4 cellular contexts compared by ENCODE assay signal in genomic region chr4:94293981-94294380, GRCh38. TPM values are rescaled to one million over a fixed set of nuclear protein-coding genes. Genes with fewer than 3 reads are reported as not detected.
"Had no signal": no experiment of that assay in that cellular context is flagged by ENCODE, and none has a peak within 500 bp of the region (broad histone marks: within the 10 kb centered on the region; RNA-seq: fewer than 3 reads in every experiment).

No MANE protein-coding gene starts in this region.

RNA-seq across cellular contexts. Expression of gene HPGDS, which starts 48.7 kb away (rescaled TPM):
- total RNA-seq: M059J, PC-3, SJSA1 had no signal
- polyA plus RNA-seq: SK-N-SH had no signal
